In the genomic region with DNA sequence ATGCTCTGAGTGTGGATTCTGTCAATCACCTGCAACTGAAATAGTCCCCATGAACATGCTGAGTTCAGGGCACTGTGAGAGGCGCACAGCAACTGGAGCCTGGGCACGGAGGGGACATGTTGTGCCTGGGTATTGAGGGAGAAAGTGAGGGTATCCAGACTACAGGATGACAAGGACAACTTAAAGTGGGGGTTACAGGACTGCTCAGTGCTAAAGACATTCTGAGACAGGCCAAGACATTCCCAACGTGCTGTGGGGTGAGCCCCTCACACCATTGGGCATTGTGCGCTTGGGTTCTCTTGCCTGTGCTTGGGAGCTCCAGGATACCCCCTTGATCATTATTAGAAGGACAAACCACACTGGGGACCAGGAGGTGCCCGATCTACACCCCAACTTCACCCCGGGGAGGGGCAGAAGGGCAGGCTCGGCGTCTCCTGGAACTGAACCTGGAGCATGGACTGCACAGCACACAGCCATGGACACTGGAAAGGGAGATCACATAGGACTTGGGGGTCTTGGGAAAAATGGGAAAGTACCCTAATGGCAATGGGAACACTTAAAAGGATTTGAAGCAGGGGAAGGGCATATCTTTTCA, we compare ENCODE assay signal across 15 cellular contexts.
DNase-seq lines count a peak whose midpoint lies in the region; ATAC-seq and TF ChIP-seq lines count a peak whose summit lies in the region.
"Had no signal": no experiment of that assay in that cellular context is flagged by ENCODE, and none has a peak within 500 bp of the region (broad histone marks: within the 10 kb centered on the region; RNA-seq: fewer than 3 reads in every experiment).

No MANE protein-coding gene starts in this region.

- H3K36me3 ChIP-seq in right atrium auricular region = no peaks in the 10 kb centered on the region
- no peaks in the 10 kb centered on the region for H3K36me3 ChIP-seq in osteoblast (ENCODE audit: insufficient read depth, low read length)
- H3K36me3 ChIP-seq in gastrocnemius medialis = no peaks in the 10 kb centered on the region

- no peak overlapping the region for H3K27ac Mint-ChIP-seq in chondrocyte (ENCODE audit: unreplicated experiment)
- H3K27ac Mint-ChIP-seq: B cell, GM23338 had no signal

- H3K4me3 Mint-ChIP-seq in chondrocyte (ENCODE audit: unreplicated experiment) = no peak overlapping the region
- H3K4me3 Mint-ChIP-seq: B cell; CD4-positive, alpha-beta memory T cell; GM23338 had no signal

- H3K4me3 ChIP-seq in right atrium auricular region (no peak overlapping the region), osteoblast (ENCODE audit: insufficient read depth, low read length) (no peak overlapping the region), gastrocnemius medialis (no peak overlapping the region)
- H3K4me3 ChIP-seq: GM23338 had no signal

- no peak for TF ChIP-seq POLR2A in gastrocnemius medialis (IDR thresholded peaks at IDR 0.05)

- H3K4me1 ChIP-seq in right atrium auricular region (no peaks in the 10 kb centered on the region), osteoblast (ENCODE audit: insufficient read depth, low read length) (no peaks in the 10 kb centered on the region), gastrocnemius medialis (no peaks in the 10 kb centered on the region)

- H3K4me1 Mint-ChIP-seq in chondrocyte (ENCODE audit: low read depth) = no peaks in the 10 kb centered on the region
- H3K4me1 Mint-ChIP-seq: B cell; CD4-positive, alpha-beta memory T cell; GM23338 had no signal

- peaks cover 22% of the 10 kb centered on the region for H3K27me3 Mint-ChIP-seq in chondrocyte (ENCODE audit: low read depth)

- H3K27ac ChIP-seq in right atrium auricular region (no peak overlapping the region), osteoblast (ENCODE audit: low read depth, low read length) (no peak overlapping the region), gastrocnemius medialis (no peak overlapping the region)
- H3K27ac ChIP-seq: HL-60 had no signal

- H4K20me1 ChIP-seq in osteoblast (ENCODE audit: insufficient read depth, low read length) = no peaks in the 10 kb centered on the region

- H3K9me3 ChIP-seq in right atrium auricular region (no peaks in the 10 kb centered on the region), osteoblast (ENCODE audit: low read depth, low read length) (no peaks in the 10 kb centered on the region), gastrocnemius medialis (no peaks in the 10 kb centered on the region)

- TF ChIP-seq CTCF in right atrium auricular region (IDR thresholded peaks at IDR 0.05) (no peak), chondrocyte (IDR thresholded peaks at IDR 0.05) (no peak), osteoblast (IDR thresholded peaks at IDR 0.05; ENCODE audit: extremely low read depth, low read depth, low read length) (no peak), gastrocnemius medialis (IDR thresholded peaks at IDR 0.05 in 4 of 5, conservative IDR thresholded peaks at IDR 0.05 in 1 of 5) (no peak)

- no peaks in the 10 kb centered on the region for H3K36me3 Mint-ChIP-seq in chondrocyte (ENCODE audit: low read depth)
- H3K36me3 Mint-ChIP-seq: CD4-positive, alpha-beta memory T cell had no signal

- in situ Hi-C loops in gastrocnemius medialis (cut with MboI; ENCODE audit: low sequenced_read_pairs in 4 of 4) = no loop called here

- no peak overlapping the region for H2AFZ ChIP-seq in osteoblast (ENCODE audit: low read length)
- H2AFZ ChIP-seq: GM23338 had no signal

- intact Hi-C loops in left cardiac atrium (cut with DNase I) = no loop called here
- intact Hi-C loops in gastrocnemius medialis (cut with DNase I; ENCODE audit: low total_unique reads) = no loop called here

- H3K27me3 ChIP-seq in right atrium auricular region = no peaks in the 10 kb centered on the region
- no peaks in the 10 kb centered on the region for H3K27me3 ChIP-seq in osteoblast (ENCODE audit: insufficient read depth, low read length)
- no peaks in the 10 kb centered on the region for H3K27me3 ChIP-seq in gastrocnemius medialis

- H3K9me3 Mint-ChIP-seq in chondrocyte (ENCODE audit: low read depth) = peaks cover 4% of the 10 kb centered on the region
- H3K9me3 Mint-ChIP-seq: CD4-positive, alpha-beta memory T cell had no signal

- ATAC-seq in left cardiac atrium (no peak), gastrocnemius medialis (no peak)
- ATAC-seq: GM23338 had no signal

- no peaks in the 10 kb centered on the region for H3K79me2 ChIP-seq in osteoblast (ENCODE audit: insufficient read depth, low read length)

- no peak overlapping the region for H3K4me2 ChIP-seq in osteoblast (ENCODE audit: insufficient read depth, low read length)
- H3K4me2 ChIP-seq: GM23338 had no signal

- DNase-seq in left cardiac atrium (peak; percentile 9), right atrium auricular region (ENCODE audit: low spot score) (no peak), chondrocyte (ENCODE audit: low spot score) (peak; percentile 65), osteoblast (ENCODE audit: insufficient read length, low spot score, missing footprints) (peak; percentile 32), DMS 273 (lab: John Stamatoyannopoulos, UW; ENCODE audit: unreplicated experiment) (no peak), gastrocnemius medialis (no peak)
- no peak for DNase-seq in activated naive CD4-positive, alpha-beta T cell (lab: John Stamatoyannopoulos, UW)
- DNase-seq: C1 segment of cervical spinal cord; CD4-positive, alpha-beta memory T cell; DMS153; EL; H7 had no signal

Comparison
In these comparisons a context has a peak if more than half of its experiments do, and no peak if none do; other contexts are left out.
1. DNase-seq: peak in left cardiac atrium (single experiment), chondrocyte (single experiment) and osteoblast (single experiment); none in right atrium auricular region (single experiment), DMS 273 (single experiment), activated naive CD4-positive, alpha-beta T cell (0 of 4) and gastrocnemius medialis (0 of 2).